ENCODE assay signal across 9 cellular contexts in genomic region chr6:14270925-14271791, GRCh38.
DNase-seq lines count a peak whose midpoint lies in the region; ATAC-seq and TF ChIP-seq lines count a peak whose summit lies in the region.
"Had no signal": no experiment of that assay in that cellular context is flagged by ENCODE, and none has a peak within 500 bp of the region (broad histone marks: within the 10 kb centered on the region; RNA-seq: fewer than 3 reads in every experiment).

No MANE protein-coding gene starts in this region.

- H2BK12ac ChIP-seq in trophoblast cell (ENCODE audit: low read length): no peak overlapping the region

- H3K79me1 ChIP-seq in trophoblast cell (ENCODE audit: low read length): no peaks in the 10 kb centered on the region

- TF ChIP-seq CTCF in RWPE1 (conservative IDR thresholded peaks at IDR 0.05; ENCODE audit: low read depth): no peak; the same call in 1 of the 2 replicates

- H4K20me1 ChIP-seq in BLaER1 treated with 17β-estradiol and CSF1 and Interleukin-3, amounts not matched to agents 10 nM and 100 nM: no peaks in the 10 kb centered on the region

- H3K23ac ChIP-seq in trophoblast cell (ENCODE audit: low read length): no peak overlapping the region

- peaks cover 35 to 61% (median 45%) of the 10 kb centered on the region in 10 experiments for H3K4me1 ChIP-seq in BLaER1 treated with 17β-estradiol and CSF1 and Interleukin-3, amounts not matched to agents 10 nM and 100 nM
- no peaks in the 10 kb centered on the region for H3K4me1 ChIP-seq in trophoblast cell (ENCODE audit: control insufficient read depth in 1 of 2, insufficient read depth in 2 of 2, low read length in 2 of 2)

- H3K9ac ChIP-seq in BLaER1 treated with 17β-estradiol and CSF1 and Interleukin-3, amounts not matched to agents 10 nM and 100 nM: peak overlapping the region in 1 of 11 experiments; percentile 15; a peak in 1 of 22 replicates
- no peak overlapping the region for H3K9ac ChIP-seq in trophoblast cell (ENCODE audit: low read length)

- CTCF ChIA-PET in RWPE1 (lab: Yijun Ruan, JAX): interaction anchor here (0.6 to 0.7 kb wide), 3 partner anchors 98 to 916 kb away, joined by 3 read pairs; no protein-coding TSS in a partner anchor

- H3K4me3 ChIP-seq in BLaER1 treated with 17β-estradiol and CSF1 and Interleukin-3, amounts not matched to agents 10 nM and 100 nM: no peak overlapping the region
- H3K4me3 ChIP-seq in trophoblast cell (ENCODE audit: low read depth, low read length): no peak overlapping the region
- H3K4me3 ChIP-seq: cardiac muscle cell had no signal

- peak overlapping the region; percentile 3 to 96 (median 29); a peak in 16 of 22 replicates for H3K4me2 ChIP-seq in BLaER1 treated with 17β-estradiol and CSF1 and Interleukin-3, amounts not matched to agents 10 nM and 100 nM
- H3K4me2 ChIP-seq in trophoblast cell (ENCODE audit: low read length): no peak overlapping the region

- no peak overlapping the region for H2BK120ac ChIP-seq in trophoblast cell (ENCODE audit: insufficient read depth, low read length, poor library complexity)

- no peak overlapping the region for H2AFZ ChIP-seq in trophoblast cell (ENCODE audit: insufficient read depth, low read length, poor library complexity)

- ATAC-seq in GM18517 (IDR thresholded peaks at IDR 0.05; ENCODE audit: unreplicated experiment): no peak
- no peak for ATAC-seq in GM18502 (IDR thresholded peaks at IDR 0.05; ENCODE audit: poor library complexity, unreplicated experiment)

- no CpG with 5 or more reads among the region's 11 CpGs for WGBS in trophoblast cell (ENCODE audit: extremely low coverage, insufficient coverage, insufficient read length)

- H3K14ac ChIP-seq in trophoblast cell (ENCODE audit: low read length): no peak overlapping the region

- no peak overlapping the region for H4K8ac ChIP-seq in trophoblast cell (ENCODE audit: low read depth, low read length)

- H2BK5ac ChIP-seq in trophoblast cell (ENCODE audit: low read depth, low read length, poor library complexity): no peak overlapping the region

- H3K79me2 ChIP-seq in trophoblast cell (ENCODE audit: control insufficient read depth, insufficient read depth, low read length, poor library complexity): no peaks in the 10 kb centered on the region

- no peak overlapping the region for H4K12ac ChIP-seq in trophoblast cell (ENCODE audit: low read depth, low read length)

- H2AK5ac ChIP-seq in trophoblast cell (ENCODE audit: low read length): no peak overlapping the region

- no peaks in the 10 kb centered on the region for H3K27me3 ChIP-seq in BLaER1 treated with 17β-estradiol and CSF1 and Interleukin-3, amounts not matched to agents 10 nM and 100 nM
- H3K27me3 ChIP-seq in trophoblast cell (ENCODE audit: insufficient read depth, low read length): no peaks in the 10 kb centered on the region
- H3K27me3 ChIP-seq: cardiac muscle cell had no signal

- POLR2A ChIA-PET in RWPE1 (lab: Yijun Ruan, JAX; ENCODE audit: low non-redundant PET): interaction anchor here (0.6 to 0.9 kb wide), 3 partner anchors 21 to 1007 kb away, joined by 3 to 5 read pairs (median 4); no protein-coding TSS in a partner anchor

- peaks cover 0 to 7% (median 0%) of the 10 kb centered on the region in 11 experiments; a peak in 1 of 22 replicates for H3K36me3 ChIP-seq in BLaER1 treated with 17β-estradiol and CSF1 and Interleukin-3, amounts not matched to agents 10 nM and 100 nM
- no peaks in the 10 kb centered on the region for H3K36me3 ChIP-seq in trophoblast cell (ENCODE audit: control insufficient read depth in 1 of 2, insufficient read depth in 2 of 2, low read length in 2 of 2)
- H3K36me3 ChIP-seq: cardiac muscle cell had no signal

- no peak overlapping the region for H3K4ac ChIP-seq in trophoblast cell (ENCODE audit: low read depth, low read length)

- peaks cover 7 to 31% (median 16%) of the 10 kb centered on the region in 11 experiments; a peak in 21 of 22 replicates for H3K9me3 ChIP-seq in BLaER1 treated with 17β-estradiol and CSF1 and Interleukin-3, amounts not matched to agents 10 nM and 100 nM (replicated peaks in 1 of 11)
- peaks cover 13% of the 10 kb centered on the region for H3K9me3 ChIP-seq in trophoblast cell (ENCODE audit: insufficient read depth, low read depth, low read length)

- H3K27ac ChIP-seq in BLaER1 treated with 17β-estradiol and CSF1 and Interleukin-3, amounts not matched to agents 10 nM and 100 nM: peak overlapping the region in 3 of 11 experiments; percentile 11 to 60 (median 49); a peak in 5 of 22 replicates
- H3K27ac ChIP-seq in RWPE1: peak overlapping the region; percentile 86
- H3K27ac ChIP-seq in trophoblast cell (ENCODE audit: low read depth, low read length): no peak overlapping the region
- H3K27ac ChIP-seq: cardiac muscle cell had no signal

- peak; percentile 97 for DNase-seq in RWPE1 (ENCODE audit: low spot score)
- peak; percentile 94 for DNase-seq in astrocyte of the hippocampus (ENCODE audit: low read depth, low spot score)
- peak; percentile 54 to 60 for DNase-seq in trophoblast cell
- no peak for DNase-seq in Ammon's horn (ENCODE audit: low spot score)
- no peak for DNase-seq in NCI-H146 (lab: John Stamatoyannopoulos, UW)

- no peak overlapping the region for H4K91ac ChIP-seq in trophoblast cell (ENCODE audit: low read depth, low read length)

- H3K18ac ChIP-seq in trophoblast cell (ENCODE audit: low read length): no peak overlapping the region

Comparison
In these comparisons a context has a peak if more than half of its experiments do, and no peak if none do; other contexts are left out.
1. DNase-seq: peak in RWPE1 (single experiment), astrocyte of the hippocampus (single experiment) and trophoblast cell (2 of 2); none in Ammon's horn (single experiment) and NCI-H146 (single experiment).